ENCODE assay signal across 8 cellular contexts in the genomic region with DNA sequence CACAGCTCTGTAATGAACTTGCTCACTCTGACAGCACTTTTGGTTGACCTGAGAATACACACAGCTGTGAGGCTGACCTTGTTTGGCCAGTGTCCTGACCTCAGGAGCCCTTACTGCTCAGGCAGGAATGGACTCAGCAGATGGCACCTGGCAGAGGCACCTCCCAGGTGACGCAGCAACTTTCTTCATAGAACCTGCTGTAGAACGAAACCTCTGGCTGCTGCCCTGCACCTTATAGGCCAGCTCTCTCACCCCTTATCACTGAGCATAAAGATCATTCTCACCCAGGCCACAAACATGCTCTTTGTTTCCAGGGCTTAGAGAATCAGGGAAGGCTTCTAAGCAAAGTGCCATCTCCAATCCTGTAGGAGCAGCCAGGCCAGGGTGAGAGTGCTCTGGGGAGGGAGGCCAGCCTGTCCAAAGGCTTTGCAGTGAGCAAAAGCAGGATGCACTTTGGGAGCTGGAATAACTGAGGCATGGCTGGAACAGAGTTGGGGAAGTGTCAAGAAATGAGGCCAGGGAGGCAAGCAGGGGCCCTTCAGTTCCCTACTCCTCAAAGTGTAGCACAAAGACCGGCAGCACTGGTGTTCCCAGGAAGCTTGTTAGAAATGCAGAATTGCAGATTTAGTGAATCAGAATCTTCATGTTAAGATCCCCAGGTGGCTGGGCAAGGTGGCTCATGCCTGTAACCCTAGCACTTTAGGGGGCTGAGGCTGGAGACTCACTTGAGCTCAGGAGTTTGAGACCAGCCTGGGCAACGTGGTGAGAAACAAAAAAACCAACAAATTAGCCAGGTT. TPM values are rescaled to one million over a fixed set of nuclear protein-coding genes. Genes with fewer than 3 reads are reported as not detected.
DNase-seq lines count a peak whose midpoint lies in the region; ATAC-seq and TF ChIP-seq lines count a peak whose summit lies in the region.

No MANE protein-coding gene starts in this region.

- no peaks in the 10 kb centered on the region for H3F3A ChIP-seq in DOHH2 (ENCODE audit: control insufficient read depth, insufficient read depth)

- no peak overlapping the region for H3K27ac Mint-ChIP-seq in activated naive CD4-positive, alpha-beta T cell treated with anti-CD3 and anti-CD28 coated beads, Interleukin-2, amount 10 ng/mL, durations not matched to agents 7 days and 5 days

- peaks cover 14% of the 10 kb centered on the region for H3K27me3 Mint-ChIP-seq in activated naive CD4-positive, alpha-beta T cell treated with anti-CD3 and anti-CD28 coated beads, Interleukin-2, amount 10 ng/mL, durations not matched to agents 7 days and 5 days

- ATAC-seq in SK-N-SH treated with all-trans-retinoic acid at 6 μM for 48 hours (peak; percentile 4; the same call in 2 of the 3 replicates), right cardiac atrium (peak in 1 of 2 donors; percentile 5), sciatic nerve (peak; percentile 38), HG03521 (IDR thresholded peaks at IDR 0.05; ENCODE audit: unreplicated experiment) (no peak)

- H3K4me1 ChIP-seq in DOHH2 (ENCODE audit: control insufficient read depth, low read length) (peaks cover 18% of the 10 kb centered on the region), right cardiac atrium (ENCODE audit: control insufficient read depth, insufficient read depth, low read length) (peaks cover 12% of the 10 kb centered on the region)

- no peaks in the 10 kb centered on the region for H3K9me2 ChIP-seq in DOHH2 (replicated peaks; ENCODE audit: control insufficient read depth, low read length)

- no peaks in the 10 kb centered on the region for H3K36me3 ChIP-seq in DOHH2 (ENCODE audit: control insufficient read depth, low read length)

- H3K36me3 Mint-ChIP-seq in activated naive CD4-positive, alpha-beta T cell treated with anti-CD3 and anti-CD28 coated beads, Interleukin-2, amount 10 ng/mL, durations not matched to agents 7 days and 5 days: no peaks in the 10 kb centered on the region

- DNase-seq in right cardiac atrium: peak in 1 of 3 donors; percentile 68
- DNase-seq in sciatic nerve (ENCODE audit: low spot score): no peak
- DNase-seq in stimulated activated CD8-positive, alpha-beta memory T cell treated with anti-CD3 and anti-CD28 coated beads, Interleukin-4, amount 100 ng/mL, for 48 hours: no peak
- DNase-seq in activated naive CD4-positive, alpha-beta T cell treated with anti-CD3 and anti-CD28 coated beads, Interleukin-2, amount 10 ng/mL, durations not matched to agents 7 days and 5 days: no peak
- DNase-seq in CD1c-positive myeloid dendritic cell (ENCODE audit: extremely low spot score): no peak

- intact Hi-C loops in right cardiac atrium (cut with DNase I) (loop anchor here in 3 of 4 donors (5.0 to 10.0 kb wide), 4 partner anchors 78 to 348 kb away; a partner anchor contains a TSS), sciatic nerve (cut with DNase I) (loop anchor here (10.0 kb wide), 3 partner anchors 78 to 258 kb away; a partner anchor contains a TSS)

- no peaks in the 10 kb centered on the region for H3K9me3 ChIP-seq in DOHH2 (ENCODE audit: control insufficient read depth, insufficient read depth, low read length)
- H3K9me3 ChIP-seq in right cardiac atrium (ENCODE audit: control insufficient read depth, low read length): no peaks in the 10 kb centered on the region

- H3K4me2 ChIP-seq in DOHH2 (ENCODE audit: low read length): peak overlapping the region; percentile 73; the same call in 1 of the 2 replicates

- no peak overlapping the region for H3K4me3 ChIP-seq in DOHH2 (ENCODE audit: low read length)
- no peak overlapping the region for H3K4me3 ChIP-seq in right cardiac atrium (ENCODE audit: low read length)

- 70% methylated on average over 4 of the region's 4 CpGs for WGBS in right cardiac atrium

- H4K20me1 ChIP-seq in DOHH2 (ENCODE audit: control insufficient read depth, insufficient read depth, low read depth, low read length): no peaks in the 10 kb centered on the region

- peaks cover 17% of the 10 kb centered on the region for H3K4me1 Mint-ChIP-seq in activated naive CD4-positive, alpha-beta T cell treated with anti-CD3 and anti-CD28 coated beads, Interleukin-2, amount 10 ng/mL, durations not matched to agents 7 days and 5 days

- H3K9me3 Mint-ChIP-seq in activated naive CD4-positive, alpha-beta T cell treated with anti-CD3 and anti-CD28 coated beads, Interleukin-2, amount 10 ng/mL, durations not matched to agents 7 days and 5 days: no peaks in the 10 kb centered on the region

- no peak for TF ChIP-seq CTCF in DOHH2 (IDR thresholded peaks at IDR 0.05; ENCODE audit: low read depth, low read length, poor library complexity, severe bottlenecking)

- H3K4me3 Mint-ChIP-seq in activated naive CD4-positive, alpha-beta T cell treated with anti-CD3 and anti-CD28 coated beads, Interleukin-2, amount 10 ng/mL, durations not matched to agents 7 days and 5 days: no peak overlapping the region

- H3K27ac ChIP-seq in DOHH2 (ENCODE audit: low read depth, low read length): no peak overlapping the region
- H3K27ac ChIP-seq in right cardiac atrium (ENCODE audit: low read length): peak overlapping the region; percentile 46

- CTCF ChIA-PET in activated naive CD4-positive, alpha-beta T cell treated with anti-CD3 and anti-CD28 coated beads, Interleukin-2, amount 10 ng/mL, durations not matched to agents 7 days and 5 days (lab: Charles Lee): interaction anchor here (0.6 to 3.2 kb wide), 7 partner anchors 8 to 1037 kb away, joined by 3 to 19 read pairs (median 4); no protein-coding TSS in a partner anchor

- H3K27me3 ChIP-seq in DOHH2 (ENCODE audit: control insufficient read depth, low read length) (no peaks in the 10 kb centered on the region), right cardiac atrium (ENCODE audit: control insufficient read depth, insufficient read depth) (no peaks in the 10 kb centered on the region)

- no peaks in the 10 kb centered on the region for H3K79me2 ChIP-seq in DOHH2 (ENCODE audit: control insufficient read depth, low read length)

TF ChIP-seq in SK-N-SH treated with all-trans-retinoic acid at 6 μM for 48 hours, 23 proteins besides CTCF, POLR2A, EP300 and RAD21:
- TF ChIP-seq ZC3H10 (CRISPR knock-in tag; IDR thresholded peaks at IDR 0.05) (no peak), TCF4 (CRISPR knock-in tag; IDR thresholded peaks at IDR 0.05; ENCODE audit: borderline replicate concordance) (no peak)

RNA-seq across cellular contexts. Expression of a gene that starts 13.3 kb away (rescaled TPM):
- total RNA-seq in right cardiac atrium (1 to 10 TPM; 1.0 to 1.8 (median 1.6) TPM), sciatic nerve (1.7 TPM)
- polyA plus RNA-seq in right cardiac atrium: 0.66 TPM
